37 cellular contexts compared by ENCODE assay signal in genomic region chr1:232250410-232250809, GRCh38.
"Had no signal": no experiment of that assay in that cellular context is flagged by ENCODE, and none has a peak within 500 bp of the region (broad histone marks: within the 10 kb centered on the region; RNA-seq: fewer than 3 reads in every experiment).

No MANE protein-coding gene starts in this region.

- H3K36me3 ChIP-seq: ascending aorta, cardiac muscle cell had no signal

- H3K4me1 ChIP-seq: ascending aorta had no signal

- ATAC-seq: activated CD4-positive, alpha-beta T cell treated with anti-CD3 and anti-CD28 coated beads for 36 hours; activated CD4-positive, CD25-positive, alpha-beta regulatory T cell treated with anti-CD3 and anti-CD28 coated beads, Interleukin-2, amount 50 U/mL, for 24 hours; activated CD8-positive, alpha-beta memory T cell treated with anti-CD3 and anti-CD28 coated beads, Interleukin-2, amount 10 ng/mL, durations not matched to agents 7 days and 5 days; activated CD8-positive, alpha-beta T cell treated with anti-CD3 and anti-CD28 coated beads, Interleukin-2, amount 10 ng/mL, durations not matched to agents 7 days and 5 days; activated naive CD8-positive, alpha-beta T cell treated with anti-CD3 and anti-CD28 coated beads, Interleukin-2, amount 50 U/mL, for 24 hours had no signal

- H3K4me3 ChIP-seq: ascending aorta, cardiac muscle cell had no signal

- H3K27ac Mint-ChIP-seq: activated CD4-positive, alpha-beta memory T cell treated with anti-CD3 and anti-CD28 coated beads, Interleukin-2, amount 10 ng/mL, durations not matched to agents 7 days and 5 days; activated CD4-positive, alpha-beta T cell treated with anti-CD3 and anti-CD28 coated beads for 36 hours; activated CD4-positive, alpha-beta T cell treated with anti-CD3 and anti-CD28 coated beads, Interleukin-2, amount 10 ng/mL, durations not matched to agents 7 days and 5 days; activated CD8-positive, alpha-beta memory T cell treated with anti-CD3 and anti-CD28 coated beads, Interleukin-2, amount 10 ng/mL, durations not matched to agents 7 days and 5 days; activated CD8-positive, alpha-beta T cell treated with anti-CD3 and anti-CD28 coated beads, Interleukin-2, amount 10 ng/mL, durations not matched to agents 7 days and 5 days; activated naive CD4-positive, alpha-beta T cell treated with anti-CD3 and anti-CD28 coated beads, Interleukin-2, amount 10 ng/mL, durations not matched to agents 7 days and 5 days; activated naive CD4-positive, alpha-beta T cell treated with anti-CD3 and anti-CD28 coated beads, Interleukin-2, amount 50 U/mL, for 24 hours; activated naive CD8-positive, alpha-beta T cell; activated naive CD8-positive, alpha-beta T cell treated with anti-CD3 and anti-CD28 coated beads, Interleukin-2, amount 10 ng/mL, durations not matched to agents 7 days and 5 days; activated naive CD8-positive, alpha-beta T cell treated with anti-CD3 and anti-CD28 coated beads, Interleukin-2, amount 50 U/mL, for 24 hours; activated T-cell treated with anti-CD3 and anti-CD28 coated beads, Interleukin-2, amount 50 U/mL, for 24 hours; activated T-helper 2 cell treated with anti-CD3 and anti-CD28 coated beads, Interferon-gamma antibody, Interleukin-2, Interleukin-4, amounts not matched to agents 10 μg/mL and 5 μg/mL and 100 μg/mL, durations not matched to agents 14 hours and 24 hours and 36 hours; T-helper 1 cell treated with Interleukin-12 subunit alpha and Interleukin-12 subunit beta and Interleukin-4 antibody, amounts not matched to agents 30 μg/mL and 1 μg/mL, for 36 hours; T-helper 2 cell treated with Interferon-gamma antibody and Interleukin-4, amounts not matched to agents 5 μg/mL and 100 μg/mL, for 36 hours; WTC11 had no signal

- H3K9me3 Mint-ChIP-seq: activated CD4-positive, alpha-beta memory T cell treated with anti-CD3 and anti-CD28 coated beads, Interleukin-2, amount 10 ng/mL, durations not matched to agents 7 days and 5 days; activated CD4-positive, alpha-beta T cell treated with anti-CD3 and anti-CD28 coated beads, Interleukin-2, amount 10 ng/mL, durations not matched to agents 7 days and 5 days; activated naive CD4-positive, alpha-beta T cell treated with anti-CD3 and anti-CD28 coated beads, Interleukin-2, amount 10 ng/mL, durations not matched to agents 7 days and 5 days; activated naive CD4-positive, alpha-beta T cell treated with anti-CD3 and anti-CD28 coated beads, Interleukin-2, amount 50 U/mL, for 24 hours; activated naive CD8-positive, alpha-beta T cell treated with anti-CD3 and anti-CD28 coated beads, Interleukin-2, amount 10 ng/mL, durations not matched to agents 7 days and 5 days; activated naive CD8-positive, alpha-beta T cell treated with anti-CD3 and anti-CD28 coated beads, Interleukin-2, amount 50 U/mL, for 24 hours; activated T-cell treated with anti-CD3 and anti-CD28 coated beads, Interleukin-2, amount 50 U/mL, for 24 hours; activated T-helper 2 cell treated with anti-CD3 and anti-CD28 coated beads, Interferon-gamma antibody, Interleukin-2, Interleukin-4, amounts not matched to agents 10 μg/mL and 5 μg/mL and 100 μg/mL, durations not matched to agents 14 hours and 24 hours and 36 hours; central memory CD8-positive, alpha-beta T cell; T-helper 1 cell treated with Interleukin-12 subunit alpha and Interleukin-12 subunit beta and Interleukin-4 antibody, amounts not matched to agents 30 μg/mL and 1 μg/mL, for 36 hours; T-helper 2 cell treated with Interferon-gamma antibody and Interleukin-4, amounts not matched to agents 5 μg/mL and 100 μg/mL, for 36 hours; WTC11 had no signal

- H3K27me3 Mint-ChIP-seq: brain had no signal

- H3K36me3 Mint-ChIP-seq: activated CD8-positive, alpha-beta memory T cell treated with anti-CD3 and anti-CD28 coated beads, Interleukin-2, amount 10 ng/mL, durations not matched to agents 7 days and 5 days; activated naive CD4-positive, alpha-beta T cell treated with anti-CD3 and anti-CD28 coated beads, Interleukin-2, amount 10 ng/mL, durations not matched to agents 7 days and 5 days; activated naive CD4-positive, alpha-beta T cell treated with anti-CD3 and anti-CD28 coated beads, Interleukin-2, amount 50 U/mL, for 24 hours; activated naive CD8-positive, alpha-beta T cell; activated naive CD8-positive, alpha-beta T cell treated with anti-CD3 and anti-CD28 coated beads, Interleukin-2, amount 10 ng/mL, durations not matched to agents 7 days and 5 days; brain; WTC11 had no signal

- H3K4me3 Mint-ChIP-seq: activated CD4-positive, alpha-beta memory T cell treated with anti-CD3 and anti-CD28 coated beads, Interleukin-2, amount 10 ng/mL, durations not matched to agents 7 days and 5 days; activated CD4-positive, alpha-beta T cell treated with anti-CD3 and anti-CD28 coated beads for 36 hours; activated CD4-positive, alpha-beta T cell treated with anti-CD3 and anti-CD28 coated beads, Interleukin-2, amount 10 ng/mL, durations not matched to agents 7 days and 5 days; activated CD8-positive, alpha-beta memory T cell treated with anti-CD3 and anti-CD28 coated beads, Interleukin-2, amount 10 ng/mL, durations not matched to agents 7 days and 5 days; activated CD8-positive, alpha-beta T cell treated with anti-CD3 and anti-CD28 coated beads, Interleukin-2, amount 10 ng/mL, durations not matched to agents 7 days and 5 days; activated naive CD4-positive, alpha-beta T cell treated with anti-CD3 and anti-CD28 coated beads, Interleukin-2, amount 10 ng/mL, durations not matched to agents 7 days and 5 days; activated naive CD4-positive, alpha-beta T cell treated with anti-CD3 and anti-CD28 coated beads, Interleukin-2, amount 50 U/mL, for 24 hours; activated naive CD8-positive, alpha-beta T cell; activated naive CD8-positive, alpha-beta T cell treated with anti-CD3 and anti-CD28 coated beads, Interleukin-2, amount 50 U/mL, for 24 hours; activated T-cell treated with anti-CD3 and anti-CD28 coated beads, Interleukin-2, amount 50 U/mL, for 24 hours; central memory CD8-positive, alpha-beta T cell; T-helper 1 cell treated with Interleukin-12 subunit alpha and Interleukin-12 subunit beta and Interleukin-4 antibody, amounts not matched to agents 30 μg/mL and 1 μg/mL, for 36 hours; T-helper 2 cell treated with Interferon-gamma antibody and Interleukin-4, amounts not matched to agents 5 μg/mL and 100 μg/mL, for 36 hours had no signal

- DNase-seq: activated CD4-positive, alpha-beta memory T cell treated with anti-CD3 and anti-CD28 coated beads, Interleukin-2, amount 10 ng/mL, durations not matched to agents 7 days and 5 days; activated CD4-positive, alpha-beta T cell treated with anti-CD3 and anti-CD28 coated beads for 1 hour; activated CD4-positive, alpha-beta T cell treated with anti-CD3 and anti-CD28 coated beads for 36 hours; activated CD4-positive, alpha-beta T cell treated with anti-CD3 and anti-CD28 coated beads for 48 hours; activated CD4-positive, alpha-beta T cell treated with anti-CD3 and anti-CD28 coated beads, Interleukin-2, amount 10 ng/mL, durations not matched to agents 7 days and 5 days; activated CD4-positive, alpha-beta T cell treated with anti-CD3 and anti-CD28 coated beads, Interleukin-2, amount 50 U/mL, for 48 hours; activated CD4-positive, CD25-positive, alpha-beta regulatory T cell; activated CD8-positive, alpha-beta memory T cell treated with anti-CD3 and anti-CD28 coated beads for 24 hours; activated CD8-positive, alpha-beta memory T cell treated with anti-CD3 and anti-CD28 coated beads, Interleukin-2, amount 10 ng/mL, durations not matched to agents 7 days and 5 days; activated CD8-positive, alpha-beta memory T cell treated with anti-CD3 and anti-CD28 coated beads, Interleukin-2, amount 50 U/mL, for 48 hours; activated CD8-positive, alpha-beta T cell treated with anti-CD3 and anti-CD28 coated beads, Interleukin-2, amount 10 ng/mL, durations not matched to agents 7 days and 5 days; activated effector memory CD4-positive, alpha-beta T cell treated with Interleukin-2 at 50 U/mL for 16 hours; activated gamma-delta T cell; activated naive CD4-positive, alpha-beta T cell treated with anti-CD3 and anti-CD28 coated beads, Interleukin-2, amount 10 ng/mL, durations not matched to agents 7 days and 5 days; activated naive CD4-positive, alpha-beta T cell treated with Interleukin-2 at 50 U/mL for 16 hours; activated naive CD8-positive, alpha-beta T cell treated with anti-CD3 and anti-CD28 coated beads, Interleukin-2, amount 10 ng/mL, durations not matched to agents 7 days and 5 days; activated naive CD8-positive, alpha-beta T cell treated with anti-CD3 and anti-CD28 coated beads, Interleukin-2, amount 50 U/mL, for 24 hours; activated T-cell treated with anti-CD3 and anti-CD28 coated beads, Interleukin-2, amount 50 U/mL, for 24 hours; activated T-cell treated with anti-CD3 and anti-CD28 coated beads, Interleukin-2, amount 50 U/mL, for 48 hours; amygdala; anterior cingulate cortex; caudate nucleus; cerebellar nuclear complex; T-helper 1 cell; T-helper 2 cell; T-helper 9 cell had no signal

- H3K27ac ChIP-seq: ascending aorta, cardiac muscle cell had no signal

- H3K27me3 ChIP-seq: ascending aorta, cardiac muscle cell had no signal

- H3K4me1 Mint-ChIP-seq: activated CD4-positive, alpha-beta memory T cell treated with anti-CD3 and anti-CD28 coated beads, Interleukin-2, amount 10 ng/mL, durations not matched to agents 7 days and 5 days; activated naive CD4-positive, alpha-beta T cell treated with anti-CD3 and anti-CD28 coated beads, Interleukin-2, amount 50 U/mL, for 24 hours; central memory CD8-positive, alpha-beta T cell had no signal

- H3K9me3 ChIP-seq: ascending aorta had no signal
